Comparison of ENCODE assay signal across 13 cellular contexts in the genomic region with DNA sequence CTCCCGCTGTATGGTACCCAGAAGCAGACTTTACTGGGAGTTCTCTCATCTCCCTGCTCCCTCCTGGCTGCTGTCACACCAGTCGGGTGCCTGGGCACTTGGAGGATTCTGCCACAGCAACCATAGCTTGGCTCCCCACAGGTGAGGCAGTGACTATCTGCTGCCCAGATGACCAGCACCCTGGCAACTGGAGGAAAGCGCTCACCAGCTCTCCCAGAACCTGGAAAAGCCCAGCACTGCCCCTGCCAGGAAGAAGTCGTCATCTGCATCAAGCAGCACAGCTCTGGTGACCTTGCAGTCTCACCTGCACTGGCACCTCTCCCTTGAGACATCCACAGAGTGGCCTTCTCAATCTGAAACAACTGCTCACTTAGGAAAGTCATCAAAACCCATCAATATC. TPM values are rescaled to one million over a fixed set of nuclear protein-coding genes. Genes with fewer than 3 reads are reported as not detected.
A peak's percentile ranks its signal among the peaks of the same experiment; 100 is the strongest.
DNase-seq lines count a peak whose midpoint lies in the region; ATAC-seq, FAIRE-seq and TF ChIP-seq lines count a peak whose summit lies in the region.
"Had no signal": no experiment of that assay in that cellular context is flagged by ENCODE, and none has a peak within 500 bp of the region (broad histone marks: within the 10 kb centered on the region; RNA-seq: fewer than 3 reads in every experiment).

No MANE protein-coding gene starts in this region.

- dilution Hi-C loops in IMR-90 (cut with HindIII; ENCODE audit: low sequenced_read_pairs, unreplicated experiment): no loop called here

- H2AK5ac ChIP-seq in IMR-90 (ENCODE audit: low read depth, low read length): no peak overlapping the region

- H3K27ac ChIP-seq in IMR-90 (ENCODE audit: insufficient read depth, low read length) (no peak overlapping the region), pancreas (peak overlapping the region in 3 of 4 donors; percentile 27 to 82 (median 75))

- peaks cover 6% of the 10 kb centered on the region; the same call in 1 of the 2 replicates for H3K4me1 ChIP-seq in IMR-90 (ENCODE audit: control insufficient read depth, insufficient read depth, low read length)
- peaks cover 44 to 73% (median 60%) of the 10 kb centered on the region in 3 donors for H3K4me1 ChIP-seq in pancreas

- no peak overlapping the region for H3K18ac ChIP-seq in IMR-90 (ENCODE audit: low read depth, low read length)

- in situ Hi-C loops in IMR-90 (cut with MboI; ENCODE audit: low sequenced_read_pairs): no loop called here
- in situ Hi-C loops in T47D (cut with HindIII; ENCODE audit: low pct_unique_long_range_greater_than_20kb, low sequenced_read_pairs): no loop called here

- WGBS in IMR-90 (ENCODE audit: extremely low coverage in 2 of 2, insufficient read length in 1 of 2), 2 experiments: no CpG with 5 or more reads among the region's 4 CpGs
- 28 to 33% methylated on average over 4 of the region's 4 CpGs for WGBS in pancreas, 2 donors

- H4K8ac ChIP-seq in IMR-90 (ENCODE audit: low read depth in 2 of 2, low read length in 2 of 2): no peak overlapping the region

- TF ChIP-seq POLR2A in IMR-90 (IDR thresholded peaks at IDR 0.05; ENCODE audit: low read depth, low read length) (no peak), GM12892 (IDR thresholded peaks at IDR 0.05; ENCODE audit: low read depth, low read length) (no peak)

- TF ChIP-seq RAD21 in IMR-90 (IDR thresholded peaks at IDR 0.05; ENCODE audit: low read length): no peak

- no peak overlapping the region for H3K4me2 ChIP-seq in IMR-90 (ENCODE audit: low read depth, low read length)

- peaks cover 32% of the 10 kb centered on the region for H3K9me1 ChIP-seq in IMR-90 (ENCODE audit: insufficient read depth, low read length)

- H3K4ac ChIP-seq in IMR-90 (ENCODE audit: low read depth, low read length): no peak overlapping the region

- H2BK120ac ChIP-seq in IMR-90 (ENCODE audit: low read depth, low read length): no peak overlapping the region

- CTCF ChIA-PET in IMR-90 (lab: Yijun Ruan, JAX): no interaction called here

- no peak overlapping the region for H4K5ac ChIP-seq in IMR-90 (ENCODE audit: low read depth, low read length)

- intact Hi-C loops in IMR-90 (cut with micrococcal nuclease): no loop called here
- intact Hi-C loops in pancreas (cut with DNase I): loop anchor here in 1 of 3 donors (10.0 kb wide), 1 partner anchor 144 kb away; no protein-coding TSS in a partner anchor

- H3K36me3 ChIP-seq in IMR-90 (ENCODE audit: control insufficient read depth, insufficient read depth, low read length) (peaks cover 2% of the 10 kb centered on the region; the same call in 1 of the 2 replicates), pancreas (no peaks in the 10 kb centered on the region)

- peaks cover 11 to 41% of the 10 kb centered on the region in 2 experiments for H3K79me1 ChIP-seq in IMR-90 (ENCODE audit: low read depth in 1 of 2, low read length in 2 of 2)

- POLR2A ChIA-PET in IMR-90 (lab: Charles Lee; ENCODE audit: unreplicated experiment): no interaction called here

- H3K4me3 ChIP-seq in IMR-90 (ENCODE audit: insufficient read depth, low read depth, low read length): no peak overlapping the region
- H3K4me3 ChIP-seq in pancreas: no peak overlapping the region

- no peak overlapping the region for H3K9ac ChIP-seq in IMR-90 (ENCODE audit: low read depth, low read length)

- no peak overlapping the region for H3K56ac ChIP-seq in IMR-90 (ENCODE audit: extremely low read depth, insufficient read depth, low read length)

- no peak overlapping the region for H2BK15ac ChIP-seq in IMR-90 (ENCODE audit: low read depth, low read length)

- DNase-seq in DMS53 treated with DMSO at 0.1 percent for 48 hours (lab: John Stamatoyannopoulos, UW; ENCODE audit: unreplicated experiment) (peak; percentile 43), IMR-90 (no peak), T47D (ENCODE audit: low read depth in 1 of 2, low spot score in 1 of 2) (peak; percentile 66 to 89), pancreas (peak; percentile 73 to 92 (median 90)), omental fat pad (ENCODE audit: low spot score) (no peak), GM12892 (ENCODE audit: insufficient read length) (no peak), GM19240 (ENCODE audit: insufficient read length, low spot score) (no peak)
- DNase-seq: central memory CD4-positive, alpha-beta T cell; COR-L47; NCI-H2081 treated with DMSO at 0.1 percent for 48 hours; occipital lobe had no signal

- no peak overlapping the region for H3K14ac ChIP-seq in IMR-90 (replicated peaks; ENCODE audit: low read depth, low read length)

- no peak overlapping the region for H3K23ac ChIP-seq in IMR-90 (ENCODE audit: low read depth, low read length)

- H4K91ac ChIP-seq in IMR-90 (ENCODE audit: insufficient read depth, low read depth, low read length): no peak overlapping the region

- H2BK5ac ChIP-seq in IMR-90 (ENCODE audit: low read depth, low read length, poor library complexity, severe bottlenecking): no peak overlapping the region

- peaks cover 51% of the 10 kb centered on the region for H4K20me1 ChIP-seq in IMR-90 (ENCODE audit: insufficient read depth, low read length)

- FAIRE-seq in pancreas (lab: Jason Lieb, UNC) (no peak), GM12892 (lab: Jason Lieb, UNC) (no peak)
- FAIRE-seq: HTR-8/SVneo had no signal

- ATAC-seq in IMR-90 (ENCODE audit: low read depth): no peak
- peak; percentile 76 to 87 (median 84) for ATAC-seq in pancreas
- ATAC-seq in omental fat pad (ENCODE audit: low FRiP score): no peak
- ATAC-seq in GM21381 (IDR thresholded peaks at IDR 0.05; ENCODE audit: unreplicated experiment): no peak

- no TSS peak for BruUV-seq in IMR-90 (replicated peaks; lab: Mats Ljungman, UMichigan)

- H2AK9ac ChIP-seq in IMR-90 (replicated peaks; ENCODE audit: low read depth, low read length, poor library complexity): peak overlapping the region; percentile 49

- TF ChIP-seq CTCF in IMR-90 (conservative IDR thresholded peaks at IDR 0.05; ENCODE audit: low read depth, low read length): no peak
- peak in 2 of 4 donors; percentile 12 to 18 for TF ChIP-seq CTCF in pancreas (IDR thresholded peaks at IDR 0.05)
- TF ChIP-seq CTCF in omental fat pad (IDR thresholded peaks at IDR 0.05): no peak

- no peaks in the 10 kb centered on the region for H3K9me3 ChIP-seq in IMR-90 (ENCODE audit: control insufficient read depth, insufficient read depth, low read length)
- no peaks in the 10 kb centered on the region for H3K9me3 ChIP-seq in pancreas

- H2AFZ ChIP-seq in IMR-90 (replicated peaks; ENCODE audit: low read length, poor library complexity): no peak overlapping the region

- H3K27me3 ChIP-seq in IMR-90 (ENCODE audit: control insufficient read depth, insufficient read depth, low read length) (no peaks in the 10 kb centered on the region), pancreas (no peaks in the 10 kb centered on the region)

- H2BK20ac ChIP-seq in IMR-90 (ENCODE audit: low read depth, low read length): no peak overlapping the region

TF ChIP-seq in IMR-90, 13 proteins besides CTCF, POLR2A, EP300 and RAD21:
- TF ChIP-seq, protein P1, sequence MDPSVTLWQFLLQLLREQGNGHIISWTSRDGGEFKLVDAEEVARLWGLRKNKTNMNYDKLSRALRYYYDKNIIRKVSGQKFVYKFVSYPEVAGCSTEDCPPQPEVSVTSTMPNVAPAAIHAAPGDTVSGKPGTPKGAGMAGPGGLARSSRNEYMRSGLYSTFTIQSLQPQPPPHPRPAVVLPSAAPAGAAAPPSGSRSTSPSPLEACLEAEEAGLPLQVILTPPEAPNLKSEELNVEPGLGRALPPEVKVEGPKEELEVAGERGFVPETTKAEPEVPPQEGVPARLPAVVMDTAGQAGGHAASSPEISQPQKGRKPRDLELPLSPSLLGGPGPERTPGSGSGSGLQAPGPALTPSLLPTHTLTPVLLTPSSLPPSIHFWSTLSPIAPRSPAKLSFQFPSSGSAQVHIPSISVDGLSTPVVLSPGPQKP (IDR thresholded peaks at IDR 0.05; ENCODE audit: borderline replicate concordance, low read depth, low read length): no peak
- TF ChIP-seq NFE2L2 (IDR thresholded peaks at IDR 0.05; ENCODE audit: low read depth, low read length) (no peak), RCOR1 (IDR thresholded peaks at IDR 0.05; ENCODE audit: insufficient replicate concordance, low read length) (no peak), CEBPB (IDR thresholded peaks at IDR 0.05; ENCODE audit: low read depth, low read length) (no peak), MAFK (IDR thresholded peaks at IDR 0.05; ENCODE audit: low read depth, low read length) (no peak), MAZ (IDR thresholded peaks at IDR 0.05; ENCODE audit: borderline replicate concordance, low read depth, low read length) (no peak), SMC3 (IDR thresholded peaks at IDR 0.05; ENCODE audit: low read depth, low read length) (no peak), MXI1 (IDR thresholded peaks at IDR 0.05; ENCODE audit: borderline replicate concordance, low read depth, low read length) (no peak), FOS (IDR thresholded peaks at IDR 0.05; ENCODE audit: low read depth, low read length) (no peak), BHLHE40 (IDR thresholded peaks at IDR 0.05; ENCODE audit: low read depth, low read length) (no peak), CHD1 (IDR thresholded peaks at IDR 0.05; ENCODE audit: low read depth, low read length) (no peak)
- TF ChIP-seq, protein P2, sequence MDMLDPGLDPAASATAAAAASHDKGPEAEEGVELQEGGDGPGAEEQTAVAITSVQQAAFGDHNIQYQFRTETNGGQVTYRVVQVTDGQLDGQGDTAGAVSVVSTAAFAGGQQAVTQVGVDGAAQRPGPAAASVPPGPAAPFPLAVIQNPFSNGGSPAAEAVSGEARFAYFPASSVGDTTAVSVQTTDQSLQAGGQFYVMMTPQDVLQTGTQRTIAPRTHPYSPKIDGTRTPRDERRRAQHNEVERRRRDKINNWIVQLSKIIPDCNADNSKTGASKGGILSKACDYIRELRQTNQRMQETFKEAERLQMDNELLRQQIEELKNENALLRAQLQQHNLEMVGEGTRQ (IDR thresholded peaks at IDR 0.05; ENCODE audit: low read depth, low read length): no peak

RNA-seq across cellular contexts. Expression of a gene that starts 31.9 kb away (rescaled TPM):
- under 0.01 and 0.18 TPM in 2 replicates for total RNA-seq in IMR-90 (2012; rRNA removed)
- polyA plus RNA-seq in IMR-90 (2012; rRNA removed): 0.03 and 0.04 TPM in 2 replicates
- not detected in 2 replicates for polyA plus RNA-seq in IMR-90 (2012; cell fraction: cytosol; rRNA removed)
- 0.08 TPM in 1 of 2 replicates, not detected in the other for polyA plus RNA-seq in IMR-90 (2012; cell fraction: nucleus; rRNA removed; ENCODE audit: low replicate concordance)
- 100 to 1,000 TPM in 5 of 6 donors, 10 to 100 TPM in 1; 96.5 to 215 (median 119) TPM for total RNA-seq in pancreas
- 10 to 100 TPM; 23.9 to 45.4 TPM for polyA plus RNA-seq in pancreas
- total RNA-seq in omental fat pad: 100 to 1,000 TPM in 1 of 4 donors, 10 to 100 TPM in 3; 26.8 to 106 (median 49.3) TPM
- 5.0 TPM for polyA plus RNA-seq in GM12892 (2012; ENCODE audit: missing spikeins)

RNA-seq across cellular contexts. Expression of a gene that starts 48.3 kb away (rescaled TPM):
- total RNA-seq in IMR-90 (2012; rRNA removed): 9.7 and 10.6 TPM in 2 replicates
- 68.1 and 76.4 TPM in 2 replicates for polyA plus RNA-seq in IMR-90 (2012; rRNA removed)
- 70.9 and 119 TPM in 2 replicates for polyA plus RNA-seq in IMR-90 (2012; cell fraction: cytosol; rRNA removed)
- polyA plus RNA-seq in IMR-90 (2012; cell fraction: nucleus; rRNA removed; ENCODE audit: low replicate concordance): 25.1 and 44.9 TPM in 2 replicates
- total RNA-seq in pancreas: 10 to 100 TPM; 11.5 to 34.3 (median 23.3) TPM
- polyA plus RNA-seq in pancreas: 10 to 100 TPM; 21.4 to 22.5 TPM
- total RNA-seq in omental fat pad: 100 to 1,000 TPM; 119 to 282 (median 171) TPM
- 0.11 TPM for polyA plus RNA-seq in GM12892 (2012; ENCODE audit: missing spikeins)

Comparison
In these comparisons a context has a peak if more than half of its experiments do, and no peak if none do; other contexts are left out.
1. DNase-seq: peak in DMS53 treated with DMSO at 0.1 percent for 48 hours (single experiment), T47D (2 of 2) and pancreas (6 of 6); none in IMR-90 (single experiment), omental fat pad (single experiment), GM12892 (single experiment) and GM19240 (single experiment).
2. ATAC-seq: peak in pancreas (4 of 4); none in IMR-90 (single experiment), omental fat pad (single experiment) and GM21381 (single experiment).
3. RNA of a gene that starts 31.9 kb away (total RNA-seq): 96.5 to 215 TPM in pancreas and 26.8 to 106 TPM in omental fat pad; under 0.01 to 0.18 TPM in IMR-90; every median in the first group is over 10 times any median in the second.